19 cellular contexts compared by ENCODE assay signal in genomic region chr21:31254131-31254530, GRCh38.
DNase-seq lines count a peak whose midpoint lies in the region; ATAC-seq, FAIRE-seq and TF ChIP-seq lines count a peak whose summit lies in the region.
"Had no signal": no experiment of that assay in that cellular context is flagged by ENCODE, and none has a peak within 500 bp of the region (broad histone marks: within the 10 kb centered on the region; RNA-seq: fewer than 3 reads in every experiment).

No MANE protein-coding gene starts in this region.

- H4K91ac ChIP-seq in trophoblast cell (ENCODE audit: low read depth, low read length) = no peak overlapping the region

- H3K4me2 ChIP-seq in K562 (ENCODE audit: insufficient read depth, low read length) = no peak overlapping the region
- no peak overlapping the region for H3K4me2 ChIP-seq in trophoblast cell (ENCODE audit: low read length)
- H3K4me2 ChIP-seq: BLaER1 treated with 17β-estradiol and CSF1 and Interleukin-3, amounts not matched to agents 10 nM and 100 nM had no signal

- no peak overlapping the region for H2BK12ac ChIP-seq in trophoblast cell (ENCODE audit: low read length)

- no peak overlapping the region for H3K4ac ChIP-seq in trophoblast cell (ENCODE audit: low read depth, low read length)

- H3K23ac ChIP-seq in trophoblast cell (ENCODE audit: low read length) = no peak overlapping the region

- BruUV-seq in K562 (replicated peaks; lab: Mats Ljungman, UMichigan) = no TSS peak

- H3K18ac ChIP-seq in trophoblast cell (ENCODE audit: low read length) = no peak overlapping the region

- H3K9me1 ChIP-seq in K562 (ENCODE audit: control insufficient read depth, insufficient read depth, low read length) = no peaks in the 10 kb centered on the region

- H3K4me1 ChIP-seq in K562 (replicated peaks in 1 of 2; ENCODE audit: control insufficient read depth in 2 of 2, insufficient read depth in 2 of 2, low read length in 2 of 2) (peaks cover 0 to 5% of the 10 kb centered on the region in 2 experiments; a peak in 1 of 5 replicates), trophoblast cell (ENCODE audit: control insufficient read depth in 1 of 2, insufficient read depth in 2 of 2, low read length in 2 of 2) (peaks cover 2 to 8% of the 10 kb centered on the region in 2 experiments)
- H3K4me1 ChIP-seq: BLaER1 treated with 17β-estradiol and CSF1 and Interleukin-3, amounts not matched to agents 10 nM and 100 nM; HAP-1 had no signal

- TF ChIP-seq POLR2A in K562 (conservative IDR thresholded peaks at IDR 0.05) = no peak

- intact Hi-C loops in K562 (cut with micrococcal nuclease) = no loop called here

- H3K14ac ChIP-seq in trophoblast cell (ENCODE audit: low read length) = no peak overlapping the region

- H3K27me3 ChIP-seq in K562 (ENCODE audit: control insufficient read depth in 2 of 2, insufficient read depth in 2 of 2, low read length in 2 of 2) = peaks cover 4 to 9% of the 10 kb centered on the region in 2 experiments; a peak in 3 of 5 replicates
- no peaks in the 10 kb centered on the region for H3K27me3 ChIP-seq in trophoblast cell (ENCODE audit: insufficient read depth, low read length)
- H3K27me3 ChIP-seq: BLaER1 treated with 17β-estradiol and CSF1 and Interleukin-3, amounts not matched to agents 10 nM and 100 nM had no signal

- H3K79me2 ChIP-seq in K562 (ENCODE audit: control insufficient read depth, insufficient read depth, low read length) (no peaks in the 10 kb centered on the region), trophoblast cell (ENCODE audit: control insufficient read depth, insufficient read depth, low read length, poor library complexity) (no peaks in the 10 kb centered on the region)

- no peak for TF ChIP-seq RAD21 in K562 (CRISPR knock-in tag; conservative IDR thresholded peaks at IDR 0.05 in 1 of 2, IDR thresholded peaks at IDR 0.05 in 1 of 2)

- peaks cover 2% of the 10 kb centered on the region for H3K79me1 ChIP-seq in trophoblast cell (ENCODE audit: low read length)

- ATAC-seq in K562 = no peak
- ATAC-seq in GM21529 (IDR thresholded peaks at IDR 0.05; ENCODE audit: unreplicated experiment) = no peak
- no peak for ATAC-seq in HG02885 (IDR thresholded peaks at IDR 0.05; ENCODE audit: poor library complexity, unreplicated experiment)
- no peak for ATAC-seq in GM21360 (IDR thresholded peaks at IDR 0.05; ENCODE audit: unreplicated experiment)

- no peak overlapping the region for H4K12ac ChIP-seq in trophoblast cell (ENCODE audit: low read depth, low read length)

- H2AFZ ChIP-seq in K562 (ENCODE audit: low read depth, low read length) (no peak overlapping the region), trophoblast cell (ENCODE audit: insufficient read depth, low read length, poor library complexity) (no peak overlapping the region)

- CTCF ChIA-PET in K562 (lab: Yijun Ruan, JAX; ENCODE audit: low intra/inter-chr PET ratio) = no interaction called here

- no peak overlapping the region for H2AK5ac ChIP-seq in trophoblast cell (ENCODE audit: low read length)

- H2BK5ac ChIP-seq in trophoblast cell (ENCODE audit: low read depth, low read length, poor library complexity) = no peak overlapping the region

- H3K9me3 ChIP-seq in K562 (replicated peaks; ENCODE audit: control insufficient read depth, insufficient read depth, low read depth, low read length) (no peaks in the 10 kb centered on the region), trophoblast cell (ENCODE audit: insufficient read depth, low read depth, low read length) (peaks cover 3% of the 10 kb centered on the region)
- H3K9me3 ChIP-seq: HAP-1 had no signal

- FAIRE-seq in K562 (lab: Jason Lieb, UNC) = no peak
- FAIRE-seq: G401.6, GM12891, H1, HTR-8/SVneo had no signal

- H3K36me3 ChIP-seq in K562 (ENCODE audit: control insufficient read depth, insufficient read depth, low read length) = no peaks in the 10 kb centered on the region
- peaks cover 4 to 6% of the 10 kb centered on the region in 2 experiments for H3K36me3 ChIP-seq in trophoblast cell (ENCODE audit: control insufficient read depth in 1 of 2, insufficient read depth in 2 of 2, low read length in 2 of 2)
- H3K36me3 ChIP-seq: HAP-1 had no signal

- H3K27ac ChIP-seq in K562 (ENCODE audit: extremely low read depth, low read depth, low read length) (no peak overlapping the region), trophoblast cell (ENCODE audit: low read depth, low read length) (no peak overlapping the region)
- H3K27ac ChIP-seq: BLaER1 treated with 17β-estradiol and CSF1 and Interleukin-3, amounts not matched to agents 10 nM and 100 nM had no signal

- no peaks in the 10 kb centered on the region for H4K20me1 ChIP-seq in K562 (replicated peaks; ENCODE audit: control insufficient read depth, insufficient read depth, low read length)

- no peak overlapping the region for H3K9ac ChIP-seq in K562 (ENCODE audit: insufficient read depth in 1 of 2, low read depth in 2 of 2, low read length in 2 of 2)
- H3K9ac ChIP-seq in trophoblast cell (ENCODE audit: low read length) = no peak overlapping the region
- H3K9ac ChIP-seq: BLaER1 treated with 17β-estradiol and CSF1 and Interleukin-3, amounts not matched to agents 10 nM and 100 nM had no signal

- POLR2A ChIA-PET in K562 (lab: Yijun Ruan, JAX) = interaction anchor here (1.2 to 1.6 kb wide), 2 partner anchors 11 to 23 kb away, joined by 3 to 4 read pairs; no protein-coding TSS in a partner anchor

- no peak overlapping the region for H2BK120ac ChIP-seq in trophoblast cell (ENCODE audit: insufficient read depth, low read length, poor library complexity)

- TF ChIP-seq CTCF in K562 (IDR thresholded peaks at IDR 0.05 in 2 of 3, conservative IDR thresholded peaks at IDR 0.05 in 1 of 3; ENCODE audit: insufficient read depth in 2 of 3, low read depth in 1 of 3, low read length in 3 of 3) = no peak

- H3K4me3 ChIP-seq in K562 = no peak overlapping the region
- H3K4me3 ChIP-seq in trophoblast cell (ENCODE audit: low read depth, low read length) = no peak overlapping the region
- H3K4me3 ChIP-seq: BLaER1 treated with 17β-estradiol and CSF1 and Interleukin-3, amounts not matched to agents 10 nM and 100 nM; HAP-1 had no signal

- H4K8ac ChIP-seq in trophoblast cell (ENCODE audit: low read depth, low read length) = no peak overlapping the region

- in situ Hi-C loops in K562 (cut with MboI) = no loop called here

- TF ChIP-seq EP300 in K562 (IDR thresholded peaks at IDR 0.05; ENCODE audit: low read length) = no peak

- peak; percentile 44 for DNase-seq in NCI-H82 (lab: John Stamatoyannopoulos, UW)
- DNase-seq in NCI-H82 treated with DMSO at 0.1 percent for 48 hours (lab: John Stamatoyannopoulos, UW; ENCODE audit: unreplicated experiment) = no peak
- peak; percentile 93 for DNase-seq in NCI-H2171 treated with DMSO at 0.1 percent for 48 hours (lab: John Stamatoyannopoulos, UW)
- no peak for DNase-seq in K562 (ENCODE audit: extremely low read depth in 1 of 4, low spot score in 3 of 4)
- peak; percentile 66 to 77 for DNase-seq in trophoblast cell
- DNase-seq: 8988T; AML-193; CD4-positive, CD25-positive, alpha-beta regulatory T cell; DMS79; HFFc6 had no signal

- 0% methylated on average over 2 of the region's 2 CpGs for WGBS in K562 (ENCODE audit: insufficient coverage, low coverage, missing lambda C conversion rate)
- no CpG with 5 or more reads among the region's 2 CpGs for WGBS in trophoblast cell (ENCODE audit: extremely low coverage, insufficient coverage, insufficient read length)

TF ChIP-seq in K562, 482 proteins besides CTCF, POLR2A, EP300 and RAD21:
- TF ChIP-seq MBD2 (IDR thresholded peaks at IDR 0.05; ENCODE audit: borderline replicate concordance, low read depth) (no peak), PKNOX1 (IDR thresholded peaks at IDR 0.05) (peak; percentile 36; the same call in 1 of the 2 replicates)

Comparison
In these comparisons a context has a peak if more than half of its experiments do, and no peak if none do; other contexts are left out.
1. DNase-seq: peak in NCI-H82 (single experiment), NCI-H2171 treated with DMSO at 0.1 percent for 48 hours (single experiment) and trophoblast cell (2 of 2); none in NCI-H82 treated with DMSO at 0.1 percent for 48 hours (single experiment) and K562 (0 of 4).